23 cellular contexts compared by ENCODE assay signal in the genomic region with DNA sequence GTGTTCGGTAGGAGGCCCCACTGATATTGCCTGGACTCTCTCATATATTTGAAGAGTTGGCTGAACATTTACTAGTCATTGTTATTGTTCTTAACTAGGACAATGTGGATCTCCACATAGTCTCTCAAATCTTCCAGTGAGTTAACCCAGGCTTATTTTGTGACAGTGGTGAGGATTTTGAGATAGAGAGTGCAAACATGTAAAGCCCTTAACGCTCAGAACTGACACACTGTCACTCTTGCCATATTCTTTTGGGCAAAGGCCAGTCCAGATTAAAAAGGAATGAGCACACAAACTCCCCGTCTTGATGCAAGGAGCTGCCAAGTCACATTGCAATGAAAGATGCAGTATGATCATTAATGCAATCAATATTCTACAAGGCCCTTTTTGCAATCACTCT.
A peak's percentile ranks its signal among the peaks of the same experiment; 100 is the strongest.
DNase-seq lines count a peak whose midpoint lies in the region; ATAC-seq and TF ChIP-seq lines count a peak whose summit lies in the region.
"Had no signal": no experiment of that assay in that cellular context is flagged by ENCODE, and none has a peak within 500 bp of the region (broad histone marks: within the 10 kb centered on the region; RNA-seq: fewer than 3 reads in every experiment).

No MANE protein-coding gene starts in this region.

- no peaks in the 10 kb centered on the region for H3K9me3 Mint-ChIP-seq in Caco-2 (ENCODE audit: unreplicated experiment)
- H3K9me3 Mint-ChIP-seq: CD4-positive, alpha-beta T cell; CD8-positive, alpha-beta T cell had no signal

- no peak overlapping the region for H2AFZ ChIP-seq in hepatocyte

- no peak for TF ChIP-seq CTCF in heart left ventricle (IDR thresholded peaks at IDR 0.05)
- no peak for TF ChIP-seq CTCF in Caco-2 (IDR thresholded peaks at IDR 0.05; ENCODE audit: insufficient read depth in 1 of 2, low read depth in 1 of 2, low read length in 1 of 2, severe bottlenecking in 1 of 2, unreplicated experiment in 1 of 2)
- no peak for TF ChIP-seq CTCF in hepatocyte (IDR thresholded peaks at IDR 0.05; ENCODE audit: poor library complexity)

- no peak overlapping the region for H3K27ac Mint-ChIP-seq in Caco-2 (ENCODE audit: unreplicated experiment)
- H3K27ac Mint-ChIP-seq: B cell; CD4-positive, alpha-beta T cell; CD8-positive, alpha-beta T cell had no signal

- POLR2A ChIA-PET in Caco-2 (lab: Charles Lee) = no interaction called here

- ATAC-seq in Right ventricle myocardium inferior (peak; percentile 35), left cardiac atrium (no peak), heart left ventricle (peak in 3 of 4 donors; percentile 24 to 57 (median 24)), HG03095 (IDR thresholded peaks at IDR 0.05; ENCODE audit: unreplicated experiment) (no peak)
- ATAC-seq: A549; CD8-positive, alpha-beta T cell; GM12878 had no signal

- DNase-seq in Right ventricle myocardium inferior (ENCODE audit: missing footprints) (no peak), left cardiac atrium (no peak), heart left ventricle (no peak), cardiac septum (ENCODE audit: low spot score) (no peak), Caco-2 (peak; percentile 33 to 41), hepatocyte (ENCODE audit: low spot score) (peak; percentile 6)
- DNase-seq: AML-193; CD4-positive, alpha-beta T cell; CD8-positive, alpha-beta T cell; DMS 273 treated with DMSO at 0.1 percent for 48 hours; DMS153; DMS53; DMS79; DND-41; EL; GDM1 had no signal

- intact Hi-C loops in Right ventricle myocardium inferior (cut with DNase I) = loop anchor here (5.0 kb wide), 1 partner anchor 113 kb away; no protein-coding TSS in a partner anchor
- intact Hi-C loops in left cardiac atrium (cut with DNase I) = no loop called here
- intact Hi-C loops in heart left ventricle (cut with DNase I) = loop anchor here in 1 of 10 donors (5.0 kb wide), 1 partner anchor 33 kb away; no protein-coding TSS in a partner anchor
- intact Hi-C loops in cardiac septum (cut with DNase I) = no loop called here
- intact Hi-C loops in Caco-2 (cut with micrococcal nuclease; ENCODE audit: unreplicated experiment) = loop anchor here (1.0 kb wide), 2 partner anchors 34 to 53 kb away; no protein-coding TSS in a partner anchor

- no peaks in the 10 kb centered on the region for H3K9me3 ChIP-seq in heart left ventricle
- no peaks in the 10 kb centered on the region; the same call in 1 of the 2 replicates for H3K9me3 ChIP-seq in Caco-2
- H3K9me3 ChIP-seq in hepatocyte (ENCODE audit: low read depth) = no peaks in the 10 kb centered on the region
- H3K9me3 ChIP-seq: A549; BLaER1 treated with 17β-estradiol and CSF1 and Interleukin-3, amounts not matched to agents 10 nM and 100 nM had no signal

- no TSS peak for BruUV-seq in Caco-2 (replicated peaks; lab: Mats Ljungman, UMichigan)

- H3K27ac ChIP-seq in heart left ventricle = peak overlapping the region in 2 of 12 donors; percentile 17 to 23
- H3K27ac ChIP-seq in hepatocyte = no peak overlapping the region
- H3K27ac ChIP-seq: 22Rv1; A549; BLaER1 treated with 17β-estradiol and CSF1 and Interleukin-3, amounts not matched to agents 10 nM and 100 nM; C4-2B had no signal

- H3K27me3 ChIP-seq in heart left ventricle (no peaks in the 10 kb centered on the region), Caco-2 (replicated peaks; ENCODE audit: control insufficient read depth, insufficient read depth, low read length) (no peaks in the 10 kb centered on the region), hepatocyte (no peaks in the 10 kb centered on the region)
- H3K27me3 ChIP-seq: BLaER1 treated with 17β-estradiol and CSF1 and Interleukin-3, amounts not matched to agents 10 nM and 100 nM had no signal

- H3K4me3 Mint-ChIP-seq in Caco-2 (ENCODE audit: unreplicated experiment) = no peak overlapping the region
- H3K4me3 Mint-ChIP-seq: B cell; CD4-positive, alpha-beta T cell; CD8-positive, alpha-beta T cell had no signal

- H3K4me1 ChIP-seq in heart left ventricle (peaks cover 0 to 16% (median 0%) of the 10 kb centered on the region in 12 donors), Caco-2 (peaks cover 13% of the 10 kb centered on the region; the same call in 1 of the 2 replicates), hepatocyte (ENCODE audit: insufficient read depth) (peaks cover 8% of the 10 kb centered on the region)
- H3K4me1 ChIP-seq: A549; BLaER1 treated with 17β-estradiol and CSF1 and Interleukin-3, amounts not matched to agents 10 nM and 100 nM had no signal

- CTCF ChIA-PET in Caco-2 (lab: Charles Lee) = no interaction called here

- H3K4me3 ChIP-seq in heart left ventricle (no peak overlapping the region), Caco-2 (ENCODE audit: low read depth, low read length) (no peak overlapping the region), hepatocyte (no peak overlapping the region)
- H3K4me3 ChIP-seq: A549; BLaER1 treated with 17β-estradiol and CSF1 and Interleukin-3, amounts not matched to agents 10 nM and 100 nM; GM12878 had no signal

- no peak overlapping the region for H3K4me2 ChIP-seq in hepatocyte
- H3K4me2 ChIP-seq: A549; BLaER1 treated with 17β-estradiol and CSF1 and Interleukin-3, amounts not matched to agents 10 nM and 100 nM had no signal

- H3K27me3 Mint-ChIP-seq in Caco-2 (ENCODE audit: insufficient read depth, unreplicated experiment) = no peaks in the 10 kb centered on the region
- H3K27me3 Mint-ChIP-seq: B cell; CD4-positive, alpha-beta T cell had no signal

- TF ChIP-seq POLR2A in heart left ventricle (IDR thresholded peaks at IDR 0.05) = no peak

- H3K4me1 Mint-ChIP-seq in Caco-2 (ENCODE audit: low read depth, unreplicated experiment) = peaks cover 7% of the 10 kb centered on the region
- H3K4me1 Mint-ChIP-seq: B cell had no signal

- H3K36me3 ChIP-seq in heart left ventricle (no peaks in the 10 kb centered on the region), Caco-2 (ENCODE audit: control insufficient read depth, insufficient read depth, low read length) (no peaks in the 10 kb centered on the region), hepatocyte (replicated peaks; ENCODE audit: insufficient read depth, low read depth) (no peaks in the 10 kb centered on the region)
- H3K36me3 ChIP-seq: BLaER1 treated with 17β-estradiol and CSF1 and Interleukin-3, amounts not matched to agents 10 nM and 100 nM had no signal

- no peaks in the 10 kb centered on the region for H4K20me1 ChIP-seq in hepatocyte (ENCODE audit: insufficient read depth, poor library complexity, severe bottlenecking)
- H4K20me1 ChIP-seq: BLaER1 treated with 17β-estradiol and CSF1 and Interleukin-3, amounts not matched to agents 10 nM and 100 nM had no signal

- H3K36me3 Mint-ChIP-seq in Caco-2 (ENCODE audit: insufficient read depth, unreplicated experiment) = no peaks in the 10 kb centered on the region
- H3K36me3 Mint-ChIP-seq: CD8-positive, alpha-beta T cell had no signal

- no peaks in the 10 kb centered on the region for H3K79me2 ChIP-seq in hepatocyte

- 28 to 42% (median 33%) methylated on average over 3 of the region's 3 CpGs for WGBS in heart left ventricle, 4 donors
- 50% methylated on average over 3 of the region's 3 CpGs for WGBS in hepatocyte (ENCODE audit: low lambda C conversion rate, missing lambda C conversion rate)

- no peaks in the 10 kb centered on the region for H3K9me2 ChIP-seq in hepatocyte (replicated peaks; ENCODE audit: insufficient read depth)

Comparison
In these comparisons a context has a peak if more than half of its experiments do, and no peak if none do; other contexts are left out.
1. ATAC-seq: peak in Right ventricle myocardium inferior (single experiment) and heart left ventricle (3 of 4); none in left cardiac atrium (0 of 2) and HG03095 (single experiment).
2. intact Hi-C loops: an anchor here in Right ventricle myocardium inferior (5.0 kb wide) and Caco-2 (1.0 kb wide); none called in left cardiac atrium and cardiac septum.
3. DNase-seq: peak in Caco-2 (2 of 2) and hepatocyte (single experiment); none in Right ventricle myocardium inferior (single experiment), left cardiac atrium (single experiment), heart left ventricle (0 of 5) and cardiac septum (single experiment).